1 cellular context compared by ENCODE assay signal in genomic region chr4:101345596-101346311, GRCh38.
TF ChIP-seq lines count a peak whose summit lies in the region.

No MANE protein-coding gene starts in this region.

TF ChIP-seq in GM23338, 12 proteins besides CTCF, POLR2A, EP300 and RAD21 (continued from another document):
- TF ChIP-seq CREB1 (CRISPR knock-in tag; IDR thresholded peaks at IDR 0.05; ENCODE audit: low read depth) (no peak), ZNF114 (CRISPR knock-in tag; IDR thresholded peaks at IDR 0.05) (no peak), ETS1 (IDR thresholded peaks at IDR 0.05) (no peak), ZNF331 (CRISPR knock-in tag; IDR thresholded peaks at IDR 0.05; ENCODE audit: low read depth) (no peak), ZNF462 (CRISPR knock-in tag; IDR thresholded peaks at IDR 0.05) (no peak), JUNB (IDR thresholded peaks at IDR 0.05; ENCODE audit: unreplicated experiment) (no peak)
TF ChIP-seq in GM23338: peak in this region for 0.
